Comparison of ENCODE assay signal across 11 cellular contexts in the genomic region with DNA sequence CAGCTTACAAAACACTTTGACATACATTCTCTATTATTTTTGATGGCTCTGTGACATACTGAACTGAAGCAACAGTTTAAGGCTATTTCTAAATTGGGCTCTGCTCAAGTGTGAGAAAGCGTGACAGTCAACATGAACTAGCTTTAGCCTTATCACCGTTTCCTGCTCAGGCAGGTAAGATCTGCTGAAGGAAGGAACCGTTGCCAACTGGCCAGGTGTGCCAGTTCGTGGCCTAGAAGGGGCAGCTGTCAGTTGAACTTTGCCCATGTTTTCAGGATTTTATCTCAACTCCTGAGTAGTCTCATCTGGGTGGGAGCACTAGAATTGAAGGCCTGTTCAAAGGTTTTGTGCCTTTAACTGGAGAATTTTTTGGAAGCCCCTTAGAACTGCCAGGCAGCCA.
DNase-seq lines count a peak whose midpoint lies in the region; ATAC-seq and TF ChIP-seq lines count a peak whose summit lies in the region.
"Had no signal": no experiment of that assay in that cellular context is flagged by ENCODE, and none has a peak within 500 bp of the region (broad histone marks: within the 10 kb centered on the region; RNA-seq: fewer than 3 reads in every experiment).

No MANE protein-coding gene starts in this region.

- H3K27me3 Mint-ChIP-seq in CD8-positive, alpha-beta memory T cell = peaks cover 0 to 1% of the 10 kb centered on the region in 2 donors
- no peaks in the 10 kb centered on the region for H3K27me3 Mint-ChIP-seq in activated B cell treated with CpG ODN at 0.5 μM for 24 hours

- intact Hi-C loops in activated B cell treated with CpG ODN at 0.5 μM for 24 hours (cut with micrococcal nuclease) = loop anchor here (2.0 to 5.0 kb wide), 2 partner anchors 18 to 42 kb away; no protein-coding TSS in a partner anchor

- H3K36me3 ChIP-seq in CD8-positive, alpha-beta memory T cell (ENCODE audit: insufficient read depth, low read length) = no peaks in the 10 kb centered on the region
- no peaks in the 10 kb centered on the region for H3K36me3 ChIP-seq in mucosa of rectum (ENCODE audit: control insufficient read depth in 2 of 2, insufficient read depth in 2 of 2, low read length in 2 of 2)
- H3K36me3 ChIP-seq: SJSA1 had no signal

- peak overlapping the region; percentile 14 to 30 for H3K9ac ChIP-seq in mucosa of rectum (ENCODE audit: low read depth in 1 of 2, low read length in 2 of 2)

- H3K9me3 Mint-ChIP-seq in CD8-positive, alpha-beta memory T cell = peaks cover 0 to 2% (median 0%) of the 10 kb centered on the region in 5 donors
- peaks cover 5% of the 10 kb centered on the region for H3K9me3 Mint-ChIP-seq in activated B cell treated with CpG ODN at 0.5 μM for 24 hours
- H3K9me3 Mint-ChIP-seq: activated T-cell treated with anti-CD3 and anti-CD28 coated beads, Interleukin-2, amount 50 U/mL, for 72 hours had no signal

- peak; percentile 29 for ATAC-seq in HG02852 (IDR thresholded peaks at IDR 0.05; ENCODE audit: unreplicated experiment)
- ATAC-seq in activated B cell treated with CpG ODN at 0.5 μM for 24 hours (ENCODE audit: low read depth) = no peak

- no peak for TF ChIP-seq CTCF in activated B cell treated with CpG ODN at 0.5 μM for 24 hours (IDR thresholded peaks at IDR 0.05)

- no peaks in the 10 kb centered on the region for H3K27me3 ChIP-seq in CD8-positive, alpha-beta memory T cell (ENCODE audit: insufficient read depth, low read length, poor library complexity, severe bottlenecking)
- no peaks in the 10 kb centered on the region for H3K27me3 ChIP-seq in mucosa of rectum (ENCODE audit: control insufficient read depth in 2 of 2, insufficient read depth in 2 of 2, low read length in 2 of 2)
- H3K27me3 ChIP-seq: SJSA1 had no signal

- DNase-seq in CD8-positive, alpha-beta memory T cell = no peak
- DNase-seq in activated B cell treated with CpG ODN at 0.5 μM for 24 hours (no peak), C1 segment of cervical spinal cord (lab: John Stamatoyannopoulos, UW) (no peak), SKM-1 treated with dmso at 0.1 percent for 144 hours (lab: John Stamatoyannopoulos, UW; ENCODE audit: unreplicated experiment) (no peak), COR-L47 (lab: John Stamatoyannopoulos, UW) (no peak), iPS-NIHi7 (ENCODE audit: extremely low spot score) (no peak)
- DNase-seq: activated T-cell treated with anti-CD3 and anti-CD28 coated beads, Interleukin-2, amount 50 U/mL, for 72 hours; GDM1 had no signal

- CTCF ChIA-PET in CD8-positive, alpha-beta memory T cell (lab: Charles Lee) = no interaction called here
- CTCF ChIA-PET in activated B cell treated with CpG ODN at 0.5 μM for 24 hours (lab: Charles Lee) = no interaction called here

- H3K9me3 ChIP-seq in CD8-positive, alpha-beta memory T cell (ENCODE audit: low read length) = no peaks in the 10 kb centered on the region
- H3K9me3 ChIP-seq in mucosa of rectum (ENCODE audit: control insufficient read depth in 2 of 2, low read length in 2 of 2) = no peaks in the 10 kb centered on the region
- H3K9me3 ChIP-seq: SJSA1 had no signal

- H3K36me3 Mint-ChIP-seq in CD8-positive, alpha-beta memory T cell = peaks cover 4 to 6% (median 5%) of the 10 kb centered on the region in 3 donors
- H3K36me3 Mint-ChIP-seq in activated B cell treated with CpG ODN at 0.5 μM for 24 hours (ENCODE audit: low read depth) = peaks cover 21% of the 10 kb centered on the region

- peaks cover 51 to 77% (median 69%) of the 10 kb centered on the region in 3 donors for H3K4me1 Mint-ChIP-seq in CD8-positive, alpha-beta memory T cell
- H3K4me1 Mint-ChIP-seq in activated B cell treated with CpG ODN at 0.5 μM for 24 hours = peaks cover 97% of the 10 kb centered on the region

- POLR2A ChIA-PET in CD8-positive, alpha-beta memory T cell (lab: Charles Lee) = no interaction called here
- POLR2A ChIA-PET in activated B cell treated with CpG ODN at 0.5 μM for 24 hours (lab: Charles Lee) = interaction anchor here (0.6 to 9.7 kb wide), 10 partner anchors 10 to 304 kb away, joined by 3 to 249 read pairs (median 16); a partner anchor contains a TSS

- H3K27ac Mint-ChIP-seq in CD8-positive, alpha-beta memory T cell = peak overlapping the region; percentile 11 to 91 (median 56)
- H3K27ac Mint-ChIP-seq in activated B cell treated with CpG ODN at 0.5 μM for 24 hours = peak overlapping the region; percentile 89

- peak overlapping the region in 2 of 7 donors; percentile 1 to 25 for H3K4me3 Mint-ChIP-seq in CD8-positive, alpha-beta memory T cell
- peak overlapping the region; percentile 51 for H3K4me3 Mint-ChIP-seq in activated B cell treated with CpG ODN at 0.5 μM for 24 hours

- no peak overlapping the region for H3K4me3 ChIP-seq in CD8-positive, alpha-beta memory T cell (ENCODE audit: low read length)
- peak overlapping the region in 1 of 2 donors; percentile 33 for H3K4me3 ChIP-seq in mucosa of rectum (ENCODE audit: low read length in 2 of 2)
- H3K4me3 ChIP-seq: SJSA1 had no signal

- no peak overlapping the region for H3K27ac ChIP-seq in CD8-positive, alpha-beta memory T cell (ENCODE audit: low read depth, low read length)
- H3K27ac ChIP-seq in mucosa of rectum (ENCODE audit: low read depth in 2 of 2, low read length in 2 of 2) = peak overlapping the region; percentile 86 to 90
- H3K27ac ChIP-seq: SJSA1 had no signal

- peaks cover 67% of the 10 kb centered on the region for H3K4me1 ChIP-seq in CD8-positive, alpha-beta memory T cell (ENCODE audit: insufficient read depth, low read length)
- peaks cover 48 to 49% of the 10 kb centered on the region in 2 donors for H3K4me1 ChIP-seq in mucosa of rectum (ENCODE audit: control insufficient read depth in 2 of 2, insufficient read depth in 2 of 2, low read length in 2 of 2)
